ENCODE assay signal across 10 cellular contexts in genomic region chr7:105399043-105399725, GRCh38. TPM values are rescaled to one million over a fixed set of nuclear protein-coding genes. Genes with fewer than 3 reads are reported as not detected.
A peak's percentile ranks its signal among the peaks of the same experiment; 100 is the strongest.
DNase-seq lines count a peak whose midpoint lies in the region; ATAC-seq, FAIRE-seq and TF ChIP-seq lines count a peak whose summit lies in the region.
"Had no signal": no experiment of that assay in that cellular context is flagged by ENCODE, and none has a peak within 500 bp of the region (broad histone marks: within the 10 kb centered on the region; RNA-seq: fewer than 3 reads in every experiment).

No MANE protein-coding gene starts in this region.

- no TSS peak for BruUV-seq in GM12878 (replicated peaks; lab: Mats Ljungman, UMichigan)

- H4K20me1 ChIP-seq in GM12878 (ENCODE audit: control insufficient read depth, insufficient read depth): no peaks in the 10 kb centered on the region

- no peak overlapping the region for H3K4me2 ChIP-seq in GM12878 (ENCODE audit: control insufficient read depth, insufficient read depth)

- peak; percentile 33 for TF ChIP-seq CTCF in LNCaP clone FGC (IDR thresholded peaks at IDR 0.05; ENCODE audit: control insufficient read depth, extremely low read depth, insufficient read depth)
- TF ChIP-seq CTCF in GM12878 (IDR thresholded peaks at IDR 0.05 in 2 of 3, conservative IDR thresholded peaks at IDR 0.05 in 1 of 3; ENCODE audit: control insufficient read depth in 2 of 3, extremely low read depth in 1 of 3, insufficient read depth in 1 of 3, low read depth in 3 of 3, low read length in 3 of 3): peak in 1 of 3 experiments; percentile 27; a peak in 2 of 6 replicates
- TF ChIP-seq CTCF in prostate gland (IDR thresholded peaks at IDR 0.05): peak in 2 of 4 experiments; percentile 17 to 35

- POLR2A ChIA-PET in GM12878 (lab: Charles Lee): interaction anchor here (0.5 kb wide), 1 partner anchor 189 kb away, joined by 4 read pairs; no protein-coding TSS in a partner anchor

- 88% methylated on average over 3 of the region's 3 CpGs for WGBS in GM12878 (ENCODE audit: insufficient coverage, insufficient replicate concordance, low lambda C conversion rate, missing lambda C conversion rate)
- 79% methylated on average over 3 of the region's 3 CpGs for WGBS in right cardiac atrium
- 85% methylated on average over 3 of the region's 3 CpGs for WGBS in prostate gland

- TF ChIP-seq POLR2A in GM12878 (IDR thresholded peaks at IDR 0.05; ENCODE audit: low read depth, low read length): no peak
- no peak for TF ChIP-seq POLR2A in GM12891 (IDR thresholded peaks at IDR 0.05; ENCODE audit: low read depth, low read length)
- TF ChIP-seq POLR2A in prostate gland (IDR thresholded peaks at IDR 0.05): no peak

- intact Hi-C loops in GM12878 (cut with micrococcal nuclease; ENCODE audit: unreplicated experiment) (loop anchor here (2.0 kb wide), 1 partner anchor 190 kb away; no protein-coding TSS in a partner anchor), right cardiac atrium (cut with DNase I) (no loop called here), prostate gland (cut with DNase I) (no loop called here)

- TF ChIP-seq EP300 in GM12878 (IDR thresholded peaks at IDR 0.05; ENCODE audit: borderline replicate concordance in 1 of 2, control insufficient read depth in 1 of 2, low read depth in 2 of 2, low read length in 2 of 2): no peak

- H3K79me2 ChIP-seq in GM12878 (ENCODE audit: control insufficient read depth, insufficient read depth, low read length): no peaks in the 10 kb centered on the region

- no peaks in the 10 kb centered on the region for H3K4me1 ChIP-seq in GM12878 (ENCODE audit: control insufficient read depth, insufficient read depth, low read length)
- H3K4me1 ChIP-seq in right cardiac atrium (ENCODE audit: control insufficient read depth, insufficient read depth, low read length): no peaks in the 10 kb centered on the region
- H3K4me1 ChIP-seq in prostate gland (replicated peaks): no peaks in the 10 kb centered on the region

- CTCF ChIA-PET in GM12878 (lab: Yijun Ruan, JAX): interaction anchor here (0.6 to 2.3 kb wide), 10 partner anchors 11 to 418 kb away, joined by 3 to 15 read pairs (median 3); partner anchors contain the start of gene SRPK2

- no peaks in the 10 kb centered on the region for H3K27me3 ChIP-seq in GM12878 (replicated peaks in 1 of 2; ENCODE audit: control insufficient read depth in 2 of 2, insufficient read depth in 2 of 2, low read length in 1 of 2)
- H3K27me3 ChIP-seq in right cardiac atrium (ENCODE audit: control insufficient read depth, insufficient read depth): no peaks in the 10 kb centered on the region
- H3K27me3 ChIP-seq in prostate gland (replicated peaks; ENCODE audit: insufficient read depth): no peaks in the 10 kb centered on the region

- H3K4me3 ChIP-seq in LNCaP clone FGC (ENCODE audit: low read depth, low read length) (no peak overlapping the region), GM12878 (no peak overlapping the region), right cardiac atrium (ENCODE audit: low read length) (no peak overlapping the region), prostate gland (no peak overlapping the region)

- ATAC-seq in GM12878 (peak; percentile 35; the same call in 1 of the 3 replicates), right cardiac atrium (no peak)

- H3K27ac ChIP-seq in GM12878 (ENCODE audit: control insufficient read depth, insufficient read depth) (no peak overlapping the region), right cardiac atrium (ENCODE audit: low read length) (no peak overlapping the region), prostate gland (no peak overlapping the region)

- no peak overlapping the region for H3K9ac ChIP-seq in GM12878 (ENCODE audit: control insufficient read depth, insufficient read depth, low read length)

- H3K9me3 ChIP-seq in GM12878 (replicated peaks; ENCODE audit: control insufficient read depth, insufficient read depth, low read length) (no peaks in the 10 kb centered on the region), right cardiac atrium (ENCODE audit: control insufficient read depth, low read length) (no peaks in the 10 kb centered on the region), prostate gland (no peaks in the 10 kb centered on the region)

- H3K36me3 ChIP-seq in GM12878 (ENCODE audit: control insufficient read depth in 2 of 2, insufficient read depth in 2 of 2, low read length in 1 of 2) (no peaks in the 10 kb centered on the region), prostate gland (no peaks in the 10 kb centered on the region)

- FAIRE-seq in GM12878 (lab: Jason Lieb, UNC) (no peak), GM12891 (lab: Jason Lieb, UNC) (no peak)

- in situ Hi-C loops in GM12878 (cut with MboI): no loop called here

- SMC1A ChIA-PET in GM12878 (lab: Charles Lee; ENCODE audit: uncharacterized antibody, unreplicated experiment): interaction anchor here (0.8 to 1.6 kb wide), 6 partner anchors 15 to 488 kb away, joined by 3 read pairs; no protein-coding TSS in a partner anchor

- RAD21 ChIA-PET in GM12878 (lab: Charles Lee; ENCODE audit: unreplicated experiment): interaction anchor here (1.0 kb wide), 1 partner anchor 212 kb away, joined by 3 read pairs; no protein-coding TSS in a partner anchor

- no peak overlapping the region for H2AFZ ChIP-seq in GM12878 (ENCODE audit: control insufficient read depth, low read depth, low read length)

- DNase-seq in COR-L47 (lab: John Stamatoyannopoulos, UW) (peak; percentile 1), LNCaP clone FGC (ENCODE audit: low read depth) (no peak), GM12878 (ENCODE audit: low read depth, low spot score) (no peak), lung microvascular endothelial cell (ENCODE audit: low read depth in 2 of 2) (peak; percentile 51 to 55), right cardiac atrium (no peak), GM12891 (ENCODE audit: insufficient read length, low spot score) (no peak), prostate gland (ENCODE audit: low spot score) (no peak), medulla oblongata (ENCODE audit: extremely low spot score) (no peak)
- DNase-seq: activated gamma-delta T cell treated with Interleukin-2 at 50 U/mL for 16 hours, head of caudate nucleus had no signal

- TF ChIP-seq RAD21 in GM12878 (IDR thresholded peaks at IDR 0.05; ENCODE audit: insufficient read depth, low read depth, low read length): peak; percentile 28

TF ChIP-seq in GM12878, 131 proteins besides CTCF, POLR2A, EP300 and RAD21:
- TF ChIP-seq IKZF1 (conservative IDR thresholded peaks at IDR 0.05) (no peak), SMC3 (IDR thresholded peaks at IDR 0.05; ENCODE audit: borderline replicate concordance, low read length) (peak; percentile 30; the same call in 1 of the 2 replicates)

TF ChIP-seq in GM12891, 5 proteins besides CTCF, POLR2A, EP300 and RAD21:
- TF ChIP-seq SPI1 (IDR thresholded peaks at IDR 0.05; ENCODE audit: low read depth, low read length) (no peak), TAF1 (IDR thresholded peaks at IDR 0.05; ENCODE audit: low read depth, low read length) (no peak), PAX5 (IDR thresholded peaks at IDR 0.05; ENCODE audit: insufficient read depth, low read length, severe bottlenecking) (no peak), POU2F2 (IDR thresholded peaks at IDR 0.05; ENCODE audit: low read depth, low read length) (no peak), POLR2AphosphoS5 (IDR thresholded peaks at IDR 0.05; ENCODE audit: low read depth, low read length) (no peak)

RNA-seq across cellular contexts. Expression of gene SRPK2, which starts 10.5 kb away (rescaled TPM):
- total RNA-seq in GM12878 (2013; cell fraction: nucleolus; rRNA removed): 88.2 and 88.5 TPM in 2 replicates
- total RNA-seq in GM12878 (2014; rRNA removed) (23.3 and 26.5 TPM in 2 replicates), GM12878 (2014; rRNA removed; fragmentation: Illumina TruSeq; extraction: Trizol) (26.6 and 26.7 TPM in 2 replicates), GM12878 (2021) (30.2 and 32.8 TPM in 2 replicates), lung microvascular endothelial cell (54.4 and 55.6 TPM in 2 replicates), right cardiac atrium (10 to 100 TPM; 30.2 to 32.4 (median 31.8) TPM), prostate gland (10 to 100 TPM; 52.6 to 99.5 TPM)
- polyA plus RNA-seq in GM12878 (2011; ENCODE audit: low read depth): 13.9 TPM
- polyA plus RNA-seq in GM12878 (2011; rRNA removed) (20.4 and 26.5 TPM in 2 replicates), GM12878 (2014; fragmentation: Illumina TruSeq; extraction: Trizol) (25.4 and 25.7 TPM in 2 replicates), GM12878 (2014; fragmentation: Nextera tagmentation; extraction: Ambion mirVana) (10 to 100 TPM; 14.2 to 21.5 TPM), GM12878 (2014; rRNA removed) (12.4 and 13.2 TPM in 2 replicates), GM12878 (2016; fragmentation: Nextera tagmentation; extraction: Ambion mirVana) (10 to 100 TPM; 25.7 to 28.6 TPM), right cardiac atrium (10.4 TPM)
- polyA plus RNA-seq in GM12878 (2011; cell fraction: cytosol; rRNA removed): 8.8 and 12.5 TPM in 2 replicates
- 12.7 and 18.8 TPM in 2 replicates for polyA plus RNA-seq in GM12878 (2011; cell fraction: nucleus; rRNA removed)
- polyA plus RNA-seq in GM12878 (2012): 16.8 and 19.6 TPM in 2 replicates
- 22.7 and 27.8 TPM in 2 replicates for polyA minus RNA-seq in GM12878 (2011; rRNA and poly(A)+ RNA removed)
- polyA minus RNA-seq in GM12878 (2011; cell fraction: cytosol; rRNA and poly(A)+ RNA removed): 6.7 and 7.4 TPM in 2 replicates
- polyA minus RNA-seq in GM12878 (2011; cell fraction: nucleus; rRNA and poly(A)+ RNA removed): 19.2 and 25.5 TPM in 2 replicates
- 15.1 TPM for polyA plus RNA-seq in GM12891 (2012; ENCODE audit: low read depth, missing spikeins)

Comparison
In these comparisons a context has a peak if more than half of its experiments do, and no peak if none do; other contexts are left out.
1. DNase-seq: peak in COR-L47 (single experiment) and lung microvascular endothelial cell (2 of 2); none in LNCaP clone FGC (single experiment), GM12878 (single experiment), right cardiac atrium (0 of 3), GM12891 (single experiment), prostate gland (single experiment) and medulla oblongata (single experiment).